ENCODE assay signal across 32 cellular contexts in the genomic region with DNA sequence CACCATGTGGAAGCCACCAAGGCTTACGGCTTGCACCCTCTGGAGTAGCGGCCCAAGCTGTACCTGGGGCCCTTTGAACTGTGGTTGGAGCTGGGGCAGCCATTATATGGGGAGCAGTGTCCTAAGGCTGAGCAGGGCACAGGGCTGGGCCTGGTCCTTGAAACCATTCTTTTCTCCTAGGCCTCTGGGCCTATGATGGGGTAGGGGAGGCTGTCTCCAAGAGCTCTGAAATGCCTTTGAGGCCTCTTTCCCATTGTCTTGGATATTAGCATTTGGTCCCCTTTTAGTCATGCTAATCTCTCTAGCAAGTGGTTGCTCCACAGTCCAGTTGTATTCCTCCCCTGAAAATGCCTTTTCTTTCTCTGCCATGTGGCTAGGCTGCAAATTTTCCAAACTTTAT.
"Had no signal": no experiment of that assay in that cellular context is flagged by ENCODE, and none has a peak within 500 bp of the region (broad histone marks: within the 10 kb centered on the region; RNA-seq: fewer than 3 reads in every experiment).

No MANE protein-coding gene starts in this region.

- H3K4me1 Mint-ChIP-seq: activated CD4-positive, alpha-beta T cell treated with anti-CD3 and anti-CD28 coated beads for 36 hours; activated CD4-positive, alpha-beta T cell treated with anti-CD3 and anti-CD28 coated beads, Interleukin-2, amount 10 ng/mL, durations not matched to agents 24 days and 14 days; activated CD8-positive, alpha-beta memory T cell treated with anti-CD3 and anti-CD28 coated beads, Interleukin-2, amount 10 ng/mL, durations not matched to agents 7 days and 5 days; activated naive CD4-positive, alpha-beta T cell treated with anti-CD3 and anti-CD28 coated beads, Interleukin-2, amount 50 U/mL, for 24 hours; activated naive CD8-positive, alpha-beta T cell treated with anti-CD3 and anti-CD28 coated beads, Interleukin-2, amount 10 ng/mL, durations not matched to agents 7 days and 5 days; central memory CD8-positive, alpha-beta T cell; endodermal cell; T-helper 17 cell had no signal

- ATAC-seq: activated CD4-positive, alpha-beta T cell treated with anti-CD3 and anti-CD28 coated beads for 36 hours; activated CD8-positive, alpha-beta memory T cell treated with anti-CD3 and anti-CD28 coated beads, Interleukin-2, amount 10 ng/mL, durations not matched to agents 7 days and 5 days; activated CD8-positive, alpha-beta T cell treated with anti-CD3 and anti-CD28 coated beads, Interleukin-2, amount 10 ng/mL, durations not matched to agents 7 days and 5 days; esophagus mucosa; T-helper 17 cell had no signal

- H3K27me3 Mint-ChIP-seq: activated CD4-positive, alpha-beta memory T cell treated with anti-CD3 and anti-CD28 coated beads for 36 hours; activated CD4-positive, alpha-beta T cell treated with anti-CD3 and anti-CD28 coated beads for 36 hours; activated CD4-positive, alpha-beta T cell treated with anti-CD3 and anti-CD28 coated beads, Interleukin-2, amount 10 ng/mL, durations not matched to agents 24 days and 14 days; activated CD8-positive, alpha-beta memory T cell treated with anti-CD3 and anti-CD28 coated beads, Interleukin-2, amount 10 ng/mL, durations not matched to agents 7 days and 5 days; activated naive CD4-positive, alpha-beta T cell treated with anti-CD3 and anti-CD28 coated beads, Interleukin-2, amount 50 U/mL, for 24 hours; activated naive CD8-positive, alpha-beta T cell treated with anti-CD3 and anti-CD28 coated beads, Interleukin-2, amount 10 ng/mL, durations not matched to agents 7 days and 5 days; central memory CD8-positive, alpha-beta T cell; dendritic cell treated with granulocyte-macrophage colony-stimulating factor and Interleukin-4, amounts not matched to agents 40 ng/mL and 50 ng/mL, for 4 days; T-helper 17 cell had no signal

- H3K27ac ChIP-seq: brain microvascular endothelial cell, coronary artery, dorsolateral prefrontal cortex, WERI-Rb-1 had no signal

- H3K36me3 Mint-ChIP-seq: activated CD4-positive, alpha-beta memory T cell treated with anti-CD3 and anti-CD28 coated beads for 36 hours; activated CD8-positive, alpha-beta memory T cell treated with anti-CD3 and anti-CD28 coated beads, Interleukin-2, amount 10 ng/mL, durations not matched to agents 7 days and 5 days; activated naive CD4-positive, alpha-beta T cell treated with anti-CD3 and anti-CD28 coated beads, Interleukin-2, amount 50 U/mL, for 24 hours; activated naive CD8-positive, alpha-beta T cell treated with anti-CD3 and anti-CD28 coated beads, Interleukin-2, amount 10 ng/mL, durations not matched to agents 7 days and 5 days had no signal

- FAIRE-seq: bronchial epithelial cell, frontal cortex had no signal

- DNase-seq: activated CD4-positive, alpha-beta memory T cell treated with anti-CD3 and anti-CD28 coated beads for 36 hours; activated CD4-positive, alpha-beta T cell treated with anti-CD3 and anti-CD28 coated beads for 36 hours; activated CD4-positive, alpha-beta T cell treated with anti-CD3 and anti-CD28 coated beads, Interleukin-2, amount 10 ng/mL, durations not matched to agents 24 days and 14 days; activated CD4-positive, CD25-positive, alpha-beta regulatory T cell; activated CD4-positive, CD25-positive, alpha-beta regulatory T cell treated with anti-CD3 and anti-CD28 coated beads, Interleukin-2, amount 50 U/mL, for 72 hours; activated CD8-positive, alpha-beta memory T cell treated with anti-CD3 and anti-CD28 coated beads, Interleukin-2, amount 10 ng/mL, durations not matched to agents 7 days and 5 days; activated CD8-positive, alpha-beta memory T cell treated with anti-CD3 and anti-CD28 coated beads, Interleukin-2, amount 50 U/mL, for 4 hours; activated CD8-positive, alpha-beta T cell treated with anti-CD3 and anti-CD28 coated beads, Interleukin-2, amount 10 ng/mL, durations not matched to agents 7 days and 5 days; activated effector memory CD4-positive, alpha-beta T cell treated with anti-CD3 and anti-CD28 coated beads, Interleukin-2, amount 50 U/mL, for 16 hours; activated naive CD4-positive, alpha-beta T cell treated with anti-CD3 and anti-CD28 coated beads for 36 hours; activated naive CD8-positive, alpha-beta T cell treated with anti-CD3 and anti-CD28 coated beads, Interleukin-2, amount 10 ng/mL, durations not matched to agents 7 days and 5 days; activated T-cell treated with anti-CD3 and anti-CD28 coated beads, Interleukin-2, amount 50 U/mL, for 1 hour; activated T-cell treated with anti-CD3 and anti-CD28 coated beads, Interleukin-2, amount 50 U/mL, for 48 hours; brain microvascular endothelial cell; dorsolateral prefrontal cortex; effector memory CD4-positive, alpha-beta T cell; endodermal cell; foreskin fibroblast; head of caudate nucleus; T-helper 17 cell; T1000; WERI-Rb-1 had no signal

- H3K9me3 Mint-ChIP-seq: activated CD4-positive, alpha-beta memory T cell treated with anti-CD3 and anti-CD28 coated beads for 36 hours; activated CD4-positive, alpha-beta T cell treated with anti-CD3 and anti-CD28 coated beads, Interleukin-2, amount 10 ng/mL, durations not matched to agents 24 days and 14 days; activated naive CD4-positive, alpha-beta T cell treated with anti-CD3 and anti-CD28 coated beads for 36 hours; activated naive CD4-positive, alpha-beta T cell treated with anti-CD3 and anti-CD28 coated beads, Interleukin-2, amount 50 U/mL, for 24 hours; activated naive CD8-positive, alpha-beta T cell treated with anti-CD3 and anti-CD28 coated beads, Interleukin-2, amount 10 ng/mL, durations not matched to agents 7 days and 5 days; activated T-helper 1 cell treated with anti-CD3 and anti-CD28 coated beads, Interleukin-12 subunit alpha, Interleukin-12 subunit beta, Interleukin-2, Interleukin-4 antibody, amounts not matched to agents 30 ng/mL and 10 ng/mL and 1 ng/mL, durations not matched to agents 14 hours and 24 hours and 36 hours; activated T-helper 2 cell treated with anti-CD3 and anti-CD28 coated beads, Interferon-gamma antibody, Interleukin-2, Interleukin-4, amounts not matched to agents 10 μg/mL and 5 μg/mL and 100 μg/mL, durations not matched to agents 14 hours and 24 hours and 36 hours; central memory CD8-positive, alpha-beta T cell; dendritic cell treated with granulocyte-macrophage colony-stimulating factor and Interleukin-4, amounts not matched to agents 40 ng/mL and 50 ng/mL, for 4 days; T-helper 2 cell treated with Interferon-gamma antibody and Interleukin-4, amounts not matched to agents 5 μg/mL and 100 μg/mL, for 36 hours had no signal

- H3K27ac Mint-ChIP-seq: activated CD4-positive, alpha-beta memory T cell treated with anti-CD3 and anti-CD28 coated beads for 36 hours; activated CD4-positive, alpha-beta T cell treated with anti-CD3 and anti-CD28 coated beads for 36 hours; activated CD4-positive, alpha-beta T cell treated with anti-CD3 and anti-CD28 coated beads, Interleukin-2, amount 10 ng/mL, durations not matched to agents 24 days and 14 days; activated CD8-positive, alpha-beta memory T cell treated with anti-CD3 and anti-CD28 coated beads, Interleukin-2, amount 10 ng/mL, durations not matched to agents 7 days and 5 days; activated CD8-positive, alpha-beta T cell treated with anti-CD3 and anti-CD28 coated beads, Interleukin-2, amount 10 ng/mL, durations not matched to agents 7 days and 5 days; activated naive CD4-positive, alpha-beta T cell treated with anti-CD3 and anti-CD28 coated beads for 36 hours; activated naive CD4-positive, alpha-beta T cell treated with anti-CD3 and anti-CD28 coated beads, Interleukin-2, amount 50 U/mL, for 24 hours; activated naive CD8-positive, alpha-beta T cell treated with anti-CD3 and anti-CD28 coated beads, Interleukin-2, amount 10 ng/mL, durations not matched to agents 7 days and 5 days; activated T-helper 1 cell treated with anti-CD3 and anti-CD28 coated beads, Interleukin-12 subunit alpha, Interleukin-12 subunit beta, Interleukin-2, Interleukin-4 antibody, amounts not matched to agents 30 ng/mL and 10 ng/mL and 1 ng/mL, durations not matched to agents 14 hours and 24 hours and 36 hours; activated T-helper 2 cell treated with anti-CD3 and anti-CD28 coated beads, Interferon-gamma antibody, Interleukin-2, Interleukin-4, amounts not matched to agents 10 μg/mL and 5 μg/mL and 100 μg/mL, durations not matched to agents 14 hours and 24 hours and 36 hours; dendritic cell treated with granulocyte-macrophage colony-stimulating factor and Interleukin-4, amounts not matched to agents 40 ng/mL and 50 ng/mL, for 4 days; endodermal cell; T-helper 17 cell; T-helper 2 cell treated with Interferon-gamma antibody and Interleukin-4, amounts not matched to agents 5 μg/mL and 100 μg/mL, for 36 hours had no signal

- H3K4me3 ChIP-seq: coronary artery, dorsolateral prefrontal cortex had no signal

- H3K27me3 ChIP-seq: brain microvascular endothelial cell had no signal

- H3K4me3 Mint-ChIP-seq: activated CD4-positive, alpha-beta memory T cell treated with anti-CD3 and anti-CD28 coated beads for 36 hours; activated CD4-positive, alpha-beta T cell treated with anti-CD3 and anti-CD28 coated beads for 36 hours; activated CD4-positive, alpha-beta T cell treated with anti-CD3 and anti-CD28 coated beads, Interleukin-2, amount 10 ng/mL, durations not matched to agents 24 days and 14 days; activated CD8-positive, alpha-beta memory T cell treated with anti-CD3 and anti-CD28 coated beads, Interleukin-2, amount 10 ng/mL, durations not matched to agents 7 days and 5 days; activated CD8-positive, alpha-beta T cell treated with anti-CD3 and anti-CD28 coated beads, Interleukin-2, amount 10 ng/mL, durations not matched to agents 7 days and 5 days; activated naive CD4-positive, alpha-beta T cell treated with anti-CD3 and anti-CD28 coated beads for 36 hours; activated naive CD4-positive, alpha-beta T cell treated with anti-CD3 and anti-CD28 coated beads, Interleukin-2, amount 50 U/mL, for 24 hours; activated naive CD8-positive, alpha-beta T cell treated with anti-CD3 and anti-CD28 coated beads, Interleukin-2, amount 10 ng/mL, durations not matched to agents 7 days and 5 days; activated T-helper 1 cell treated with anti-CD3 and anti-CD28 coated beads, Interleukin-12 subunit alpha, Interleukin-12 subunit beta, Interleukin-2, Interleukin-4 antibody, amounts not matched to agents 30 ng/mL and 10 ng/mL and 1 ng/mL, durations not matched to agents 14 hours and 24 hours and 36 hours; central memory CD8-positive, alpha-beta T cell; dendritic cell treated with granulocyte-macrophage colony-stimulating factor and Interleukin-4, amounts not matched to agents 40 ng/mL and 50 ng/mL, for 4 days; endodermal cell; T-helper 17 cell; T-helper 2 cell treated with Interferon-gamma antibody and Interleukin-4, amounts not matched to agents 5 μg/mL and 100 μg/mL, for 36 hours had no signal

- H3K36me3 ChIP-seq: brain microvascular endothelial cell, WERI-Rb-1 had no signal
